ENCODE assay signal across 9 cellular contexts in genomic region chr2:29107547-29107946, GRCh38. TPM values are rescaled to one million over a fixed set of nuclear protein-coding genes. Genes with fewer than 3 reads are reported as not detected.
"Had no signal": no experiment of that assay in that cellular context is flagged by ENCODE, and none has a peak within 500 bp of the region (broad histone marks: within the 10 kb centered on the region; RNA-seq: fewer than 3 reads in every experiment).

No MANE protein-coding gene starts in this region.

RNA-seq across cellular contexts. Expression of gene PCARE, which starts 33.2 kb away (rescaled TPM):
- total RNA-seq: epithelial cell of proximal tubule; kidney epithelial cell; left colon; naive thymus-derived CD8-positive, alpha-beta T cell; posterior vena cava; vagina had no signal
- polyA plus RNA-seq: naive thymus-derived CD8-positive, alpha-beta T cell; neural cell; sigmoid colon; small intestine had no signal
